27 cellular contexts compared by ENCODE assay signal in genomic region chr1:93360111-93360510, GRCh38.
"Had no signal": no experiment of that assay in that cellular context is flagged by ENCODE, and none has a peak within 500 bp of the region (broad histone marks: within the 10 kb centered on the region; RNA-seq: fewer than 3 reads in every experiment).

No MANE protein-coding gene starts in this region.

- DNase-seq: activated B cell treated with CpG ODN at 0.5 μM for 24 hours; activated CD4-positive, alpha-beta T cell treated with anti-CD3 and anti-CD28 coated beads, Interleukin-2, amount 50 U/mL, for 1 hour; activated CD8-positive, alpha-beta memory T cell treated with anti-CD3 and anti-CD28 coated beads, Interleukin-2, amount 10 ng/mL, durations not matched to agents 7 days and 5 days; activated CD8-positive, alpha-beta T cell treated with anti-CD3 and anti-CD28 coated beads for 36 hours; activated naive CD8-positive, alpha-beta T cell treated with anti-CD3 and anti-CD28 coated beads, Interleukin-2, amount 50 U/mL, for 24 hours; activated T-cell treated with anti-CD3 and anti-CD28 coated beads, Interleukin-2, amount 50 U/mL, for 48 hours; amygdala; caudate nucleus; foreskin keratinocyte; heart left ventricle; hypothalamus; left lung; naive B cell; ovary; right lobe of liver; stimulated activated CD4-positive, alpha-beta T cell treated with anti-CD3 and anti-CD28 coated beads, Interleukin-4, amount 100 ng/mL, for 1 hour; substantia nigra; uterus had no signal

- H3K27me3 Mint-ChIP-seq: activated B cell treated with CpG ODN at 0.5 μM for 24 hours; activated CD8-positive, alpha-beta memory T cell treated with anti-CD3 and anti-CD28 coated beads, Interleukin-2, amount 10 ng/mL, durations not matched to agents 7 days and 5 days; activated CD8-positive, alpha-beta T cell treated with anti-CD3 and anti-CD28 coated beads for 36 hours; activated naive CD4-positive, alpha-beta T cell treated with anti-CD3 and anti-CD28 coated beads, Interleukin-2, amount 50 U/mL, for 24 hours; activated naive CD8-positive, alpha-beta T cell treated with anti-CD3 and anti-CD28 coated beads, Interleukin-2, amount 50 U/mL, for 24 hours; dendritic cell treated with granulocyte-macrophage colony-stimulating factor and Interleukin-4, amounts not matched to agents 40 ng/mL and 50 ng/mL, for 4 days; naive B cell; progenitor cell of endocrine pancreas; stimulated activated naive CD8-positive, alpha-beta T cell treated with anti-CD3 and anti-CD28 coated beads, Interleukin-15, Interleukin-2, amounts not matched to agents 100 ng/mL and 50 ng/mL, for 24 hours; type B pancreatic cell had no signal

- ATAC-seq: activated CD8-positive, alpha-beta memory T cell treated with anti-CD3 and anti-CD28 coated beads, Interleukin-2, amount 10 ng/mL, durations not matched to agents 7 days and 5 days; activated CD8-positive, alpha-beta T cell treated with anti-CD3 and anti-CD28 coated beads for 36 hours; activated naive CD8-positive, alpha-beta T cell treated with anti-CD3 and anti-CD28 coated beads, Interleukin-2, amount 50 U/mL, for 24 hours; foreskin keratinocyte; heart left ventricle; left lung; right lobe of liver had no signal

- H3K9me3 ChIP-seq: esophagus muscularis mucosa, heart left ventricle, left lung, ovary, right lobe of liver, uterus had no signal

- H3K4me3 Mint-ChIP-seq: activated B cell treated with CpG ODN at 0.5 μM for 24 hours; activated CD8-positive, alpha-beta memory T cell treated with anti-CD3 and anti-CD28 coated beads, Interleukin-2, amount 10 ng/mL, durations not matched to agents 7 days and 5 days; activated CD8-positive, alpha-beta T cell treated with anti-CD3 and anti-CD28 coated beads for 36 hours; activated naive CD4-positive, alpha-beta T cell treated with anti-CD3 and anti-CD28 coated beads, Interleukin-2, amount 50 U/mL, for 24 hours; activated naive CD8-positive, alpha-beta T cell treated with anti-CD3 and anti-CD28 coated beads, Interleukin-2, amount 50 U/mL, for 24 hours; dendritic cell treated with granulocyte-macrophage colony-stimulating factor and Interleukin-4, amounts not matched to agents 40 ng/mL and 50 ng/mL, for 4 days; naive B cell; stimulated activated naive CD8-positive, alpha-beta T cell treated with anti-CD3 and anti-CD28 coated beads, Interleukin-15, Interleukin-2, amounts not matched to agents 100 ng/mL and 50 ng/mL, for 24 hours; T-helper 2 cell treated with Interferon-gamma antibody and Interleukin-4, amounts not matched to agents 5 μg/mL and 100 μg/mL, for 36 hours; type B pancreatic cell had no signal

- H3K9me3 Mint-ChIP-seq: activated B cell treated with CpG ODN at 0.5 μM for 24 hours; activated CD8-positive, alpha-beta T cell treated with anti-CD3 and anti-CD28 coated beads for 36 hours; activated naive CD4-positive, alpha-beta T cell treated with anti-CD3 and anti-CD28 coated beads, Interleukin-2, amount 50 U/mL, for 24 hours; activated naive CD8-positive, alpha-beta T cell treated with anti-CD3 and anti-CD28 coated beads, Interleukin-2, amount 50 U/mL, for 24 hours; activated T-helper 2 cell treated with anti-CD3 and anti-CD28 coated beads, Interferon-gamma antibody, Interleukin-2, Interleukin-4, amounts not matched to agents 10 μg/mL and 5 μg/mL and 100 μg/mL, durations not matched to agents 14 hours and 24 hours and 36 hours; dendritic cell treated with granulocyte-macrophage colony-stimulating factor and Interleukin-4, amounts not matched to agents 40 ng/mL and 50 ng/mL, for 4 days; naive B cell; stimulated activated naive CD8-positive, alpha-beta T cell treated with anti-CD3 and anti-CD28 coated beads, Interleukin-15, Interleukin-2, amounts not matched to agents 100 ng/mL and 50 ng/mL, for 24 hours; T-helper 2 cell treated with Interferon-gamma antibody and Interleukin-4, amounts not matched to agents 5 μg/mL and 100 μg/mL, for 36 hours; type B pancreatic cell had no signal

- H3K36me3 ChIP-seq: ovary, uterus had no signal

- H3K27ac ChIP-seq: esophagus muscularis mucosa, foreskin keratinocyte, heart left ventricle, left lung, ovary, right lobe of liver, uterus had no signal

- H3K4me1 ChIP-seq: foreskin keratinocyte, right lobe of liver had no signal

- H3K27me3 ChIP-seq: esophagus muscularis mucosa, foreskin keratinocyte, heart left ventricle, left lung, ovary, right lobe of liver, uterus had no signal

- H3K4me3 ChIP-seq: esophagus muscularis mucosa, heart left ventricle, left lung, lung, ovary, right lobe of liver, uterus had no signal

- H3K27ac Mint-ChIP-seq: activated B cell treated with CpG ODN at 0.5 μM for 24 hours; activated CD8-positive, alpha-beta memory T cell treated with anti-CD3 and anti-CD28 coated beads, Interleukin-2, amount 10 ng/mL, durations not matched to agents 7 days and 5 days; activated CD8-positive, alpha-beta T cell treated with anti-CD3 and anti-CD28 coated beads for 36 hours; activated naive CD8-positive, alpha-beta T cell treated with anti-CD3 and anti-CD28 coated beads, Interleukin-2, amount 50 U/mL, for 24 hours; activated T-helper 2 cell treated with anti-CD3 and anti-CD28 coated beads, Interferon-gamma antibody, Interleukin-2, Interleukin-4, amounts not matched to agents 10 μg/mL and 5 μg/mL and 100 μg/mL, durations not matched to agents 14 hours and 24 hours and 36 hours; dendritic cell treated with granulocyte-macrophage colony-stimulating factor and Interleukin-4, amounts not matched to agents 40 ng/mL and 50 ng/mL, for 4 days; progenitor cell of endocrine pancreas; stimulated activated naive CD8-positive, alpha-beta T cell treated with anti-CD3 and anti-CD28 coated beads, Interleukin-15, Interleukin-2, amounts not matched to agents 100 ng/mL and 50 ng/mL, for 24 hours; T-helper 2 cell treated with Interferon-gamma antibody and Interleukin-4, amounts not matched to agents 5 μg/mL and 100 μg/mL, for 36 hours; type B pancreatic cell had no signal
